In the genomic region with DNA sequence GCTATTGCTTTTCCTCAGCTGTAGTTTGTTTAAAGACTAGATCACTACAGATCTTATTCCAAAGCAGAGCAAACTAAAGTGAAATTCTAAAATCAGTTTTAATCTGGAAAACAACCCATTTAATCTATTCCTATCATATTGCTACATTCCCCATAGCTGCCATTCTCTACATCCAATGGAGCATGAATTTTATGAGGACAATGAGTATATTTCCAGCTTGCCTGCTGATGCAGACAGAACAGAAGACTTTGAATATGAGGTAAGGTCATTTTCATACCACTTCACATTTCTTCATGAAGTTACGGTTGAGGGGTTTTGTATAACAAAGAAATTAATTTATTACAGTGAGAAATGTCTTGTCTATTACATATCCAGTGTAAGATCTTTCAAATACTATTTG, we compare ENCODE assay signal across 17 cellular contexts.
A peak's percentile ranks its signal among the peaks of the same experiment; 100 is the strongest.
DNase-seq lines count a peak whose midpoint lies in the region; ATAC-seq and TF ChIP-seq lines count a peak whose summit lies in the region.
"Had no signal": no experiment of that assay in that cellular context is flagged by ENCODE, and none has a peak within 500 bp of the region (broad histone marks: within the 10 kb centered on the region; RNA-seq: fewer than 3 reads in every experiment).

No MANE protein-coding gene starts in this region.

- ATAC-seq in GM21423 (IDR thresholded peaks at IDR 0.05; ENCODE audit: unreplicated experiment) = no peak
- ATAC-seq: GM23338, HCT116, K562 had no signal

- no peaks in the 10 kb centered on the region for H3K36me3 ChIP-seq in parathyroid adenoma (ENCODE audit: control insufficient read depth, insufficient read depth, low read length)

- no peaks in the 10 kb centered on the region for H3K4me1 ChIP-seq in parathyroid adenoma

- TF ChIP-seq CTCF in epithelial cell of proximal tubule (conservative IDR thresholded peaks at IDR 0.05; ENCODE audit: low read depth, low read length) (no peak), parathyroid adenoma (IDR thresholded peaks at IDR 0.05) (no peak)

- no peaks in the 10 kb centered on the region for H3K36me3 Mint-ChIP-seq in activated CD4-positive, alpha-beta T cell treated with anti-CD3 and anti-CD28 coated beads, Interleukin-2, amount 10 ng/mL, durations not matched to agents 24 days and 14 days (ENCODE audit: low read depth)
- H3K36me3 Mint-ChIP-seq: CD8-positive, alpha-beta memory T cell had no signal

- no peak overlapping the region for H2AFZ ChIP-seq in parathyroid adenoma
- H2AFZ ChIP-seq: GM23338 had no signal

- H3K9me3 ChIP-seq in parathyroid adenoma (ENCODE audit: control insufficient read depth, low read length) = no peaks in the 10 kb centered on the region

- H3K9ac ChIP-seq in parathyroid adenoma = no peak overlapping the region

- H3K4me3 ChIP-seq in epithelial cell of proximal tubule (ENCODE audit: low read depth, low read length) (no peak overlapping the region), parathyroid adenoma (ENCODE audit: low read depth, low read length) (no peak overlapping the region)
- H3K4me3 ChIP-seq: GM23338, K562 had no signal

- H3K79me2 ChIP-seq in parathyroid adenoma = no peaks in the 10 kb centered on the region

- peak; percentile 29 for DNase-seq in DMS53 treated with DMSO at 0.1 percent for 48 hours (lab: John Stamatoyannopoulos, UW; ENCODE audit: unreplicated experiment)
- peak; percentile 21 for DNase-seq in NCI-H187 treated with DMSO at 0.1 percent for 48 hours (lab: John Stamatoyannopoulos, UW)
- peak; percentile 69 for DNase-seq in epithelial cell of proximal tubule (ENCODE audit: low read depth)
- no peak for DNase-seq in HUDEP-2 (lab: John Stamatoyannopoulos, UW; ENCODE audit: unreplicated experiment in 76 of 76)
- DNase-seq in activated CD4-positive, alpha-beta T cell treated with anti-CD3 and anti-CD28 coated beads, Interleukin-2, amount 10 ng/mL, durations not matched to agents 24 days and 14 days = no peak
- no peak for DNase-seq in stimulated activated CD4-positive, alpha-beta T cell treated with anti-CD3 and anti-CD28 coated beads, Interleukin-12 subunit alpha, Interleukin-12 subunit beta, amount 100 ng/mL, for 4 hours
- DNase-seq: CD8-positive, alpha-beta memory T cell; NCI-H1694; NCI-H2171; NCI-H446 treated with DMSO at 0.1 percent for 48 hours; RPMI8226; SIG-M5 had no signal

- H3K9me3 Mint-ChIP-seq in activated CD4-positive, alpha-beta T cell treated with anti-CD3 and anti-CD28 coated beads, Interleukin-2, amount 10 ng/mL, durations not matched to agents 24 days and 14 days = no peaks in the 10 kb centered on the region
- H3K9me3 Mint-ChIP-seq: CD8-positive, alpha-beta memory T cell; GM23338 had no signal

- H3K27ac Mint-ChIP-seq in activated CD4-positive, alpha-beta T cell treated with anti-CD3 and anti-CD28 coated beads, Interleukin-2, amount 10 ng/mL, durations not matched to agents 24 days and 14 days = no peak overlapping the region
- H3K27ac Mint-ChIP-seq: CD8-positive, alpha-beta memory T cell; GM23338 had no signal

- no peak overlapping the region for H3K4me3 Mint-ChIP-seq in activated CD4-positive, alpha-beta T cell treated with anti-CD3 and anti-CD28 coated beads, Interleukin-2, amount 10 ng/mL, durations not matched to agents 24 days and 14 days
- H3K4me3 Mint-ChIP-seq: CD8-positive, alpha-beta memory T cell; GM23338 had no signal

- H3K4me2 ChIP-seq in parathyroid adenoma (ENCODE audit: low read length) = peak overlapping the region; percentile 10
- H3K4me2 ChIP-seq: GM23338 had no signal

- no peaks in the 10 kb centered on the region for H3K4me1 Mint-ChIP-seq in activated CD4-positive, alpha-beta T cell treated with anti-CD3 and anti-CD28 coated beads, Interleukin-2, amount 10 ng/mL, durations not matched to agents 24 days and 14 days
- H3K4me1 Mint-ChIP-seq: CD8-positive, alpha-beta memory T cell had no signal

- no peaks in the 10 kb centered on the region for H3K27me3 ChIP-seq in parathyroid adenoma (ENCODE audit: control insufficient read depth, insufficient read depth, low read length)

- intact Hi-C loops in activated CD4-positive, alpha-beta T cell treated with anti-CD3 and anti-CD28 coated beads, Interleukin-2, amount 10 ng/mL, durations not matched to agents 24 days and 14 days (cut with micrococcal nuclease) = no loop called here

- no peak overlapping the region for H3K27ac ChIP-seq in parathyroid adenoma

- peaks cover 2% of the 10 kb centered on the region for H3K27me3 Mint-ChIP-seq in activated CD4-positive, alpha-beta T cell treated with anti-CD3 and anti-CD28 coated beads, Interleukin-2, amount 10 ng/mL, durations not matched to agents 24 days and 14 days

Comparison
In these comparisons a context has a peak if more than half of its experiments do, and no peak if none do; other contexts are left out.
1. DNase-seq: peak in DMS53 treated with DMSO at 0.1 percent for 48 hours (single experiment), NCI-H187 treated with DMSO at 0.1 percent for 48 hours (single experiment) and epithelial cell of proximal tubule (single experiment); none in HUDEP-2 (0 of 76), activated CD4-positive, alpha-beta T cell treated with anti-CD3 and anti-CD28 coated beads, Interleukin-2, amount 10 ng/mL, durations not matched to agents 24 days and 14 days (single experiment) and stimulated activated CD4-positive, alpha-beta T cell treated with anti-CD3 and anti-CD28 coated beads, Interleukin-12 subunit alpha, Interleukin-12 subunit beta, amount 100 ng/mL, for 4 hours (single experiment).